ENCODE assay signal across 8 cellular contexts in the genomic region with DNA sequence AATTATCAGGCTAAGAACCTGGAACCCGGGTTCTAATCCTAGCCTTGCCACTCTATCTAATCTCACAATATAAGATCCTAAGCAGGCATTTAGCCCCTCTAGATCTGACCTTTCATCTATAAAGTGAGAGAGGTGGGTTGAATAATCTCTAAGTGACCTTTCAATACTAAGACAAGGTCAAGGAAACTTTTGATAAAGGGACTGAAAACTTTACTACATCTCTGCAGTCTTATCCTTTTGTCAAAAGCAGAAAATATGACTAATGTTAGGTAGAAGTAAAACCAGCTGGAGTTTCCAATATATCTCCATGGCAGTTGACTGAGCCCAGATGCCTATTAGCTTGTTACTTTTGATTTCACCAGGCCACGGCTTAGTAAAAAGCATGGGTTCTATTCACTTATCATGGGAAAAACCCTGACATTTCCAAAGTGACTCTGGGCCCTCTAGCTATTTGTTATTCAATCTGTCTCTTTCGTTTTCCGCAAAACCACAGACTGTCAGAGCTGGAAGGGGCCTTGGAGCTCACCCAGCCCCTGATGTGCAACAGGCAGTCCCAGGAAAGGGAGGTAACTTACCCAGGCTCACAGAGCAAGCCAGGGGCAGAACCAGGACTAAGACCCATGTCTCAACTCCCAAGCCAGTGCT.
DNase-seq lines count a peak whose midpoint lies in the region; ATAC-seq, FAIRE-seq and TF ChIP-seq lines count a peak whose summit lies in the region.

No MANE protein-coding gene starts in this region.

- intact Hi-C loops in HepG2 (cut with micrococcal nuclease; ENCODE audit: unreplicated experiment) = no loop called here

- H3K4me2 ChIP-seq in HepG2 (ENCODE audit: low read depth, low read length) = no peak overlapping the region

- no peaks in the 10 kb centered on the region for H3K9me3 Mint-ChIP-seq in activated T-cell treated with anti-CD3 and anti-CD28 coated beads, Interleukin-2, amount 50 U/mL, for 24 hours
- no peaks in the 10 kb centered on the region for H3K9me3 Mint-ChIP-seq in effector memory CD8-positive, alpha-beta T cell
- no peaks in the 10 kb centered on the region for H3K9me3 Mint-ChIP-seq in stimulated activated naive CD8-positive, alpha-beta T cell treated with anti-CD3 and anti-CD28 coated beads, Interleukin-15, Interleukin-2, amounts not matched to agents 100 ng/mL and 50 ng/mL, for 24 hours

- FAIRE-seq in HepG2 (lab: Jason Lieb, UNC) = no peak

- no peak overlapping the region for H3K9ac ChIP-seq in HepG2 (ENCODE audit: insufficient read depth, low read depth, low read length)

- no peak for TF ChIP-seq POLR2A in HepG2 (IDR thresholded peaks at IDR 0.05; ENCODE audit: insufficient read depth in 1 of 2, low read depth in 2 of 2, low read length in 2 of 2)

- H3K79me2 ChIP-seq in HepG2 (ENCODE audit: insufficient read depth, low read length) = peaks cover 4% of the 10 kb centered on the region

- no peaks in the 10 kb centered on the region for H3K27me3 ChIP-seq in HepG2 (ENCODE audit: control insufficient read depth in 1 of 2, insufficient read depth in 2 of 2, low read length in 2 of 2)

- H3K4me3 Mint-ChIP-seq in activated T-cell treated with anti-CD3 and anti-CD28 coated beads, Interleukin-2, amount 50 U/mL, for 24 hours = peak overlapping the region; percentile 49
- no peak overlapping the region for H3K4me3 Mint-ChIP-seq in effector memory CD8-positive, alpha-beta T cell
- H3K4me3 Mint-ChIP-seq in stimulated activated naive CD8-positive, alpha-beta T cell treated with anti-CD3 and anti-CD28 coated beads, Interleukin-15, Interleukin-2, amounts not matched to agents 100 ng/mL and 50 ng/mL, for 24 hours = peak overlapping the region; percentile 77

- CTCF ChIA-PET in HepG2 (lab: Yijun Ruan, JAX; ENCODE audit: low intra/inter-chr PET ratio, low total read pairs) = no interaction called here

- H3K36me3 Mint-ChIP-seq in activated T-cell treated with anti-CD3 and anti-CD28 coated beads, Interleukin-2, amount 50 U/mL, for 24 hours (ENCODE audit: low read depth) = peaks cover 37% of the 10 kb centered on the region
- H3K36me3 Mint-ChIP-seq in effector memory CD8-positive, alpha-beta T cell (ENCODE audit: insufficient read depth) = no peaks in the 10 kb centered on the region
- peaks cover 28% of the 10 kb centered on the region for H3K36me3 Mint-ChIP-seq in stimulated activated naive CD8-positive, alpha-beta T cell treated with anti-CD3 and anti-CD28 coated beads, Interleukin-15, Interleukin-2, amounts not matched to agents 100 ng/mL and 50 ng/mL, for 24 hours (ENCODE audit: low read depth)

- no peaks in the 10 kb centered on the region for H4K20me1 ChIP-seq in HepG2 (ENCODE audit: insufficient read depth, low read length)

- POLR2A ChIA-PET in HepG2 (lab: Yijun Ruan, JAX) = interaction anchor here (1.9 kb wide), 1 partner anchor 12 kb away, joined by 6 read pairs; no protein-coding TSS in a partner anchor

- peaks cover 35% of the 10 kb centered on the region for H3K4me1 ChIP-seq in HepG2 (ENCODE audit: insufficient read depth, low read length)

- H3K36me3 ChIP-seq in HepG2 (replicated peaks in 1 of 2; ENCODE audit: control insufficient read depth in 1 of 2, insufficient read depth in 2 of 2, low read length in 2 of 2) = peaks cover 0 to 2% of the 10 kb centered on the region in 2 experiments; a peak in 2 of 5 replicates

- no TSS peak for BruUV-seq in HepG2 (replicated peaks; lab: Mats Ljungman, UMichigan)

- peaks cover 73% of the 10 kb centered on the region for H3K4me1 Mint-ChIP-seq in activated T-cell treated with anti-CD3 and anti-CD28 coated beads, Interleukin-2, amount 50 U/mL, for 24 hours (ENCODE audit: low read depth)
- H3K4me1 Mint-ChIP-seq in effector memory CD8-positive, alpha-beta T cell (ENCODE audit: low read depth in 2 of 2) = peaks cover 13 to 18% of the 10 kb centered on the region in 2 donors
- peaks cover 76% of the 10 kb centered on the region for H3K4me1 Mint-ChIP-seq in stimulated activated naive CD8-positive, alpha-beta T cell treated with anti-CD3 and anti-CD28 coated beads, Interleukin-15, Interleukin-2, amounts not matched to agents 100 ng/mL and 50 ng/mL, for 24 hours (ENCODE audit: low read depth)

- 94% methylated on average over 4 of the region's 4 CpGs for WGBS in HepG2 (ENCODE audit: low lambda C conversion rate)

- no peak overlapping the region for H3K27ac ChIP-seq in HepG2 (ENCODE audit: extremely low read length, insufficient read depth, low read length)

- TF ChIP-seq CTCF in HepG2 (CRISPR knock-in tag; IDR thresholded peaks at IDR 0.05) = no peak

- H3K27ac Mint-ChIP-seq in activated T-cell treated with anti-CD3 and anti-CD28 coated beads, Interleukin-2, amount 50 U/mL, for 24 hours = peak overlapping the region; percentile 92
- H3K27ac Mint-ChIP-seq in effector memory CD8-positive, alpha-beta T cell = peak overlapping the region in 1 of 2 donors; percentile 17
- peak overlapping the region; percentile 96 for H3K27ac Mint-ChIP-seq in stimulated activated naive CD8-positive, alpha-beta T cell treated with anti-CD3 and anti-CD28 coated beads, Interleukin-15, Interleukin-2, amounts not matched to agents 100 ng/mL and 50 ng/mL, for 24 hours

- no peak for DNase-seq in activated T-cell treated with anti-CD3 and anti-CD28 coated beads, Interleukin-2, amount 50 U/mL, for 24 hours
- DNase-seq in activated T-cell treated with anti-CD3 and anti-CD28 coated beads for 4 hours (no peak), HepG2 (ENCODE audit: low spot score) (no peak), MV-4-11 (lab: John Stamatoyannopoulos, UW) (no peak)
- DNase-seq in effector memory CD8-positive, alpha-beta T cell = no peak
- no peak for DNase-seq in activated effector memory CD4-positive, alpha-beta T cell treated with Interleukin-2 at 50 U/mL for 16 hours

- ATAC-seq in HG03378 (IDR thresholded peaks at IDR 0.05; ENCODE audit: unreplicated experiment) (peak; percentile 41), HepG2 (no peak)
- ATAC-seq in effector memory CD8-positive, alpha-beta T cell (replicated peaks) = peak; percentile 26

- no peak overlapping the region for H3K4me3 ChIP-seq in HepG2 (replicated peaks in 1 of 3; ENCODE audit: insufficient read depth in 1 of 3, low read depth in 2 of 3, low read length in 3 of 3)

- TF ChIP-seq RAD21 in HepG2 (CRISPR knock-in tag; IDR thresholded peaks at IDR 0.05) = no peak

- no peaks in the 10 kb centered on the region for H3K27me3 Mint-ChIP-seq in activated T-cell treated with anti-CD3 and anti-CD28 coated beads, Interleukin-2, amount 50 U/mL, for 24 hours
- H3K27me3 Mint-ChIP-seq in effector memory CD8-positive, alpha-beta T cell = no peaks in the 10 kb centered on the region
- no peaks in the 10 kb centered on the region for H3K27me3 Mint-ChIP-seq in stimulated activated naive CD8-positive, alpha-beta T cell treated with anti-CD3 and anti-CD28 coated beads, Interleukin-15, Interleukin-2, amounts not matched to agents 100 ng/mL and 50 ng/mL, for 24 hours

- H3K9me3 ChIP-seq in HepG2 (ENCODE audit: low read length) = no peaks in the 10 kb centered on the region

- in situ Hi-C loops in HepG2 (cut with HindIII; ENCODE audit: extremely low pct_ligation_motif_present, low pct_unique_long_range_greater_than_20kb) = no loop called here

- no peak overlapping the region for H2AFZ ChIP-seq in HepG2 (ENCODE audit: low read length)

- TF ChIP-seq EP300 in HepG2 (IDR thresholded peaks at IDR 0.05; ENCODE audit: low read depth in 2 of 2, low read length in 2 of 2) (no peak), HepG2 (CRISPR knock-in tag; IDR thresholded peaks at IDR 0.05; ENCODE audit: borderline replicate concordance) (no peak)

TF ChIP-seq in HepG2, 621 proteins besides CTCF, POLR2A, EP300 and RAD21:
- TF ChIP-seq FOXC1 (CRISPR knock-in tag; IDR thresholded peaks at IDR 0.05; ENCODE audit: borderline replicate concordance) (no peak), ZNF207 (IDR thresholded peaks at IDR 0.05; ENCODE audit: borderline replicate concordance) (no peak), KLF16 (CRISPR knock-in tag; IDR thresholded peaks at IDR 0.05) (no peak), GABPA (IDR thresholded peaks at IDR 0.05; ENCODE audit: low read depth, low read length) (no peak), GABPA (CRISPR knock-in tag; IDR thresholded peaks at IDR 0.05; ENCODE audit: low read depth) (no peak), NBN (conservative IDR thresholded peaks at IDR 0.05) (no peak), ZNF709 (CRISPR knock-in tag; IDR thresholded peaks at IDR 0.05) (no peak), ZNF282 (IDR thresholded peaks at IDR 0.05; ENCODE audit: partially characterized antibody) (no peak), ZNF121 (CRISPR knock-in tag; IDR thresholded peaks at IDR 0.05) (no peak), GLI4 (CRISPR knock-in tag; IDR thresholded peaks at IDR 0.05; ENCODE audit: borderline replicate concordance) (no peak)

Comparison
In these comparisons a context has a peak if more than half of its experiments do, and no peak if none do; other contexts are left out.
1. H3K4me3 Mint-ChIP-seq: peak in activated T-cell treated with anti-CD3 and anti-CD28 coated beads, Interleukin-2, amount 50 U/mL, for 24 hours (single experiment) and stimulated activated naive CD8-positive, alpha-beta T cell treated with anti-CD3 and anti-CD28 coated beads, Interleukin-15, Interleukin-2, amounts not matched to agents 100 ng/mL and 50 ng/mL, for 24 hours (single experiment); none in effector memory CD8-positive, alpha-beta T cell (0 of 2).